ENCODE assay signal across 28 cellular contexts in the genomic region with DNA sequence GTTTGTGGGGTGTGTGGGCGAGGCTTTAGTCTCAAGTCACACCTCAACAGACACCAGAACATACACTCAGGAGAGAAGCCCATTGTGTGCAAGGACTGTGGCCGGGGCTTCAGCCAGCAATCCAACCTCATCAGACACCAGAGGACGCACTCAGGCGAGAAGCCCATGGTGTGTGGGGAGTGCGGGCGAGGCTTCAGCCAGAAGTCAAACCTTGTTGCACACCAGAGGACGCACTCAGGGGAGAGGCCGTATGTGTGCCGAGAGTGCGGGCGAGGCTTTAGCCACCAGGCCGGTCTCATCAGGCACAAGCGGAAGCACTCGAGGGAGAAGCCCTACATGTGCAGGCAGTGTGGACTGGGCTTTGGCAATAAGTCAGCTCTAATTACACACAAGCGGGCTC.
"Had no signal": no experiment of that assay in that cellular context is flagged by ENCODE, and none has a peak within 500 bp of the region (broad histone marks: within the 10 kb centered on the region; RNA-seq: fewer than 3 reads in every experiment).

No MANE protein-coding gene starts in this region.

- H3K36me3 ChIP-seq: neural progenitor cell, ovary, uterus had no signal

- H3K4me1 Mint-ChIP-seq: naive B cell; naive thymus-derived CD8-positive, alpha-beta T cell; neural progenitor cell; stimulated activated memory B cell treated with anti-CD40 and anti-IgM and Interleukin-4, amounts not matched to agents 10 μg/mL and 1 μg/mL and 100 μg/mL, for 72 hours had no signal

- H3K27ac Mint-ChIP-seq: naive B cell; naive thymus-derived CD8-positive, alpha-beta T cell; natural killer cell treated with Interleukin-12 subunit alpha and Interleukin-12 subunit beta and Interleukin-15 and Interleukin-18, amount 100 ng/mL, for 72 hours; neural progenitor cell; progenitor cell of endocrine pancreas; stimulated activated memory B cell treated with anti-CD40 and anti-IgM and Interleukin-4, amounts not matched to agents 10 μg/mL and 1 μg/mL and 100 μg/mL, for 72 hours; stimulated activated naive CD8-positive, alpha-beta T cell treated with anti-CD3 and anti-CD28 coated beads, Interleukin-15, Interleukin-2, amounts not matched to agents 100 ng/mL and 50 ng/mL, for 24 hours had no signal

- H3K27me3 ChIP-seq: neural progenitor cell, ovary, right lobe of liver, sigmoid colon, stomach, thyroid gland, tibial nerve, upper lobe of left lung, uterus had no signal

- FAIRE-seq: small intestine had no signal

- ATAC-seq: naive thymus-derived CD8-positive, alpha-beta T cell; psoas muscle; stimulated activated memory B cell treated with anti-CD40 and anti-IgM and Interleukin-4, amounts not matched to agents 10 μg/mL and 1 μg/mL and 100 μg/mL, for 72 hours had no signal

- H3K4me1 ChIP-seq: neural progenitor cell, right lobe of liver, sigmoid colon, thyroid gland, tibial nerve, upper lobe of left lung, uterus had no signal

- H3K27ac ChIP-seq: neural progenitor cell, ovary, parathyroid adenoma, psoas muscle, right lobe of liver, sigmoid colon, stomach, thoracic aorta, thyroid gland, tibial nerve, upper lobe of left lung, uterus had no signal

- H3K27me3 Mint-ChIP-seq: naive B cell; naive thymus-derived CD8-positive, alpha-beta T cell; natural killer cell treated with Interleukin-12 subunit alpha and Interleukin-12 subunit beta and Interleukin-15 and Interleukin-18, amount 100 ng/mL, for 72 hours; progenitor cell of endocrine pancreas; stimulated activated memory B cell treated with anti-CD40 and anti-IgM and Interleukin-4, amounts not matched to agents 10 μg/mL and 1 μg/mL and 100 μg/mL, for 72 hours; stimulated activated naive CD8-positive, alpha-beta T cell treated with anti-CD3 and anti-CD28 coated beads, Interleukin-15, Interleukin-2, amounts not matched to agents 100 ng/mL and 50 ng/mL, for 24 hours had no signal

- H3K9me3 Mint-ChIP-seq: naive B cell; natural killer cell treated with Interleukin-12 subunit alpha and Interleukin-12 subunit beta and Interleukin-15 and Interleukin-18, amount 100 ng/mL, for 72 hours; neural progenitor cell; stimulated activated memory B cell treated with anti-CD40 and anti-IgM and Interleukin-4, amounts not matched to agents 10 μg/mL and 1 μg/mL and 100 μg/mL, for 72 hours; stimulated activated naive CD8-positive, alpha-beta T cell treated with anti-CD3 and anti-CD28 coated beads, Interleukin-15, Interleukin-2, amounts not matched to agents 100 ng/mL and 50 ng/mL, for 24 hours had no signal

- DNase-seq: naive B cell; naive thymus-derived CD8-positive, alpha-beta T cell; occipital lobe; ovary; psoas muscle; right cardiac atrium; right lobe of liver; sigmoid colon; small intestine; stimulated activated CD4-positive, alpha-beta T cell treated with anti-CD3 and anti-CD28 coated beads, Interleukin-12 subunit alpha, Interleukin-12 subunit beta, amount 100 ng/mL, for 4 hours; stimulated activated CD4-positive, alpha-beta T cell treated with anti-CD3 and anti-CD28 coated beads, Interleukin-1b, Interleukin-23, amount 100 ng/mL, for 48 hours; stimulated activated CD4-positive, alpha-beta T cell treated with anti-CD3 and anti-CD28 coated beads, Interleukin-4, amount 100 ng/mL, for 1 hour; stimulated activated CD4-positive, alpha-beta T cell treated with anti-CD3 and anti-CD28 coated beads, Interleukin-4, amount 100 ng/mL, for 4 hours; stimulated activated CD8-positive, alpha-beta memory T cell treated with anti-CD3 and anti-CD28 coated beads, Interleukin-4, amount 100 ng/mL, for 48 hours; stimulated activated naive CD4-positive, alpha-beta T cell treated with Interleukin-2 at 50 U/mL for 16 hours; stomach; thyroid gland; trophoblast cell; uterus had no signal

- H3K4me3 ChIP-seq: neural progenitor cell, ovary, psoas muscle, right lobe of liver, sigmoid colon, stomach, thoracic aorta, thyroid gland, tibial nerve, upper lobe of left lung, uterus had no signal

- H3K4me3 Mint-ChIP-seq: naive B cell; naive thymus-derived CD8-positive, alpha-beta T cell; natural killer cell treated with Interleukin-12 subunit alpha and Interleukin-12 subunit beta and Interleukin-15 and Interleukin-18, amount 100 ng/mL, for 72 hours; neural progenitor cell; stimulated activated memory B cell treated with anti-CD40 and anti-IgM and Interleukin-4, amounts not matched to agents 10 μg/mL and 1 μg/mL and 100 μg/mL, for 72 hours; stimulated activated naive CD8-positive, alpha-beta T cell treated with anti-CD3 and anti-CD28 coated beads, Interleukin-15, Interleukin-2, amounts not matched to agents 100 ng/mL and 50 ng/mL, for 24 hours had no signal

- H3K9me3 ChIP-seq: ovary, psoas muscle, right lobe of liver, sigmoid colon, stomach, thoracic aorta, thyroid gland, upper lobe of left lung, uterus had no signal
